ENCODE assay signal across 8 cellular contexts in genomic region chr17:75515523-75516254, GRCh38. TPM values are rescaled to one million over a fixed set of nuclear protein-coding genes. Genes with fewer than 3 reads are reported as not detected.
DNase-seq lines count a peak whose midpoint lies in the region; TF ChIP-seq lines count a peak whose summit lies in the region.

CASKIN2 (minus strand) TSS chr17:75515537; CDS start chr17:75513804, 1,733 bp downstream.

- no peaks in the 10 kb centered on the region for H3K9me2 ChIP-seq in DOHH2 (replicated peaks; ENCODE audit: control insufficient read depth, low read length)

- H4K20me1 ChIP-seq in DOHH2 (ENCODE audit: control insufficient read depth, insufficient read depth, low read depth, low read length): peaks cover 5% of the 10 kb centered on the region; the same call in 1 of the 2 replicates

- H3K9me3 ChIP-seq in DOHH2 (ENCODE audit: control insufficient read depth, insufficient read depth, low read length) (no peaks in the 10 kb centered on the region), MG63 (no peaks in the 10 kb centered on the region), SJCRH30 (replicated peaks) (no peaks in the 10 kb centered on the region), neuron (ENCODE audit: low read length) (no peaks in the 10 kb centered on the region), stomach (no peaks in the 10 kb centered on the region)

- peak; percentile 99 for TF ChIP-seq CTCF in DOHH2 (IDR thresholded peaks at IDR 0.05; ENCODE audit: low read depth, low read length, poor library complexity, severe bottlenecking)
- TF ChIP-seq CTCF in stomach (IDR thresholded peaks at IDR 0.05): peak in 6 of 7 experiments; percentile 23 to 97 (median 94)

- peaks cover 20% of the 10 kb centered on the region for H3K79me2 ChIP-seq in DOHH2 (ENCODE audit: control insufficient read depth, low read length)

- H3K4me1 ChIP-seq in DOHH2 (ENCODE audit: control insufficient read depth, low read length): peaks cover 30% of the 10 kb centered on the region
- H3K4me1 ChIP-seq in SJCRH30: peaks cover 2% of the 10 kb centered on the region; the same call in 1 of the 2 replicates
- H3K4me1 ChIP-seq in neuron (ENCODE audit: insufficient read depth, low read length): peaks cover 25% of the 10 kb centered on the region
- H3K4me1 ChIP-seq in stomach: peaks cover 52 to 82% (median 67%) of the 10 kb centered on the region in 4 donors

- peaks cover 17% of the 10 kb centered on the region for H3K27me3 ChIP-seq in DOHH2 (ENCODE audit: control insufficient read depth, low read length)
- H3K27me3 ChIP-seq in H7 (ENCODE audit: control insufficient read depth, insufficient read depth, low read length): no peaks in the 10 kb centered on the region; the same call in 1 of the 2 replicates
- no peaks in the 10 kb centered on the region for H3K27me3 ChIP-seq in MG63
- no peaks in the 10 kb centered on the region for H3K27me3 ChIP-seq in SJCRH30
- H3K27me3 ChIP-seq in neuron (ENCODE audit: insufficient read depth, low read length): no peaks in the 10 kb centered on the region
- H3K27me3 ChIP-seq in stomach: peaks cover 0 to 9% (median 0%) of the 10 kb centered on the region in 3 donors

- TF ChIP-seq EP300 in stomach (IDR thresholded peaks at IDR 0.05): no peak

- H3K27ac ChIP-seq in DOHH2 (ENCODE audit: low read depth, low read length) (no peak within 1 kb of the TSS), SJCRH30 (peak within 1 kb of the TSS; percentile 70), stomach (peak within 1 kb of the TSS; percentile 89 to 94 (median 92))

- WGBS in stomach, 5 donors: 0 to 1% (median 0%) methylated on average over 2 to 75 of the region's 75 CpGs

- TF ChIP-seq POLR2A in stomach (IDR thresholded peaks at IDR 0.05): no peak

- intact Hi-C loops in stomach (cut with DNase I; ENCODE audit: low total_unique reads): no loop called here

- H3F3A ChIP-seq in DOHH2 (ENCODE audit: control insufficient read depth, insufficient read depth): no peaks in the 10 kb centered on the region; the same call in 1 of the 2 replicates

- peak within 1 kb of the TSS; percentile 95 for H2AFZ ChIP-seq in neuron (ENCODE audit: low read depth, low read length)

- peak within 1 kb of the TSS; percentile 81 for H3K4me2 ChIP-seq in DOHH2 (ENCODE audit: low read length)

- H3K4me3 ChIP-seq in DOHH2 (ENCODE audit: low read length) (peak within 1 kb of the TSS; percentile 93), H7 (ENCODE audit: insufficient read depth, low read depth, low read length) (peak within 1 kb of the TSS; percentile 97), MG63 (peak within 1 kb of the TSS; percentile 77), SJCRH30 (peak within 1 kb of the TSS; percentile 95), neuron (ENCODE audit: low read length) (peak within 1 kb of the TSS; percentile 63), stomach (peak within 1 kb of the TSS; percentile 75 to 98 (median 90))

- peaks cover 18% of the 10 kb centered on the region for H3K36me3 ChIP-seq in DOHH2 (ENCODE audit: control insufficient read depth, low read length)
- peaks cover 7% of the 10 kb centered on the region for H3K36me3 ChIP-seq in H7 (replicated peaks; ENCODE audit: control insufficient read depth, insufficient read depth, low read length)
- peaks cover 51% of the 10 kb centered on the region for H3K36me3 ChIP-seq in MG63
- peaks cover 11% of the 10 kb centered on the region; the same call in 1 of the 2 replicates for H3K36me3 ChIP-seq in SJCRH30
- peaks cover 41% of the 10 kb centered on the region for H3K36me3 ChIP-seq in neuron (ENCODE audit: insufficient read depth, low read length)
- H3K36me3 ChIP-seq in stomach: peaks cover 5 to 20% (median 17%) of the 10 kb centered on the region in 4 donors

- DNase-seq in H7 (peak; percentile 100), MG63 (peak; percentile 96), SJCRH30 (peak; percentile 97 to 98), foreskin melanocyte (peak; percentile 80), stomach (peak; percentile 97)
- DNase-seq in activated naive CD4-positive, alpha-beta T cell treated with Interleukin-2 at 50 U/mL for 16 hours: peak; percentile 83

RNA-seq across cellular contexts. Expression of gene CASKIN2, which starts in this region (rescaled TPM):
- total RNA-seq in H7 (2014; rRNA removed; shearing (Covaris generic)): 11.8 and 13.1 TPM in 2 replicates
- 3.9 and 7.8 TPM in 2 replicates for total RNA-seq in MG63 (2014; rRNA removed; shearing (Covaris generic); ENCODE audit: low replicate concordance)
- total RNA-seq in SJCRH30 (2014; rRNA removed; shearing (Covaris generic)): 6.9 and 9.3 TPM in 2 replicates
- total RNA-seq in stomach: 10 to 100 TPM in 4 of 5 donors, 1 to 10 TPM in 1; 9.0 to 27.4 (median 15.6) TPM
- polyA plus RNA-seq in stomach: 1 to 10 TPM; 5.4 to 9.3 (median 8.8) TPM
